8 cellular contexts compared by ENCODE assay signal in the genomic region with DNA sequence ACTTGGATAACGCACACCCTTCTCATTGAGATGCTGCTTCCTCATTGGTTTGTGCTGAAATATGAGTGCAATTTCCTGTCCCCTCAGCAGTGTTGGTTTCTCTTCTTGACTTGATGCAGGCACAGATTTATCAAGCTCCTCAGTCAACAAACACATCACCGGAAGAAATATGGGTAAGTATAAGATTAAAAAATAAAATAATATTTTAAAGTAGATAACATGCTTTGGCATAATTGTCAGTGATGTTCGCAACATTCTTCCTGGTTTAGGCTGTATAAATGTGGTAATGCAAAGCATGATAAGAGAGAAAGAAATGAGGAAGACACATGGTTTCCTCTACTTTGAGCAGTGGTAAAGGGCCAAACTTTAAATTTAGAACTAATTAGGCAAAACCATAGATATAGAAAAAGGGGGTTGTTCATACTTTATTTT. TPM values are rescaled to one million over a fixed set of nuclear protein-coding genes. Genes with fewer than 3 reads are reported as not detected.
DNase-seq lines count a peak whose midpoint lies in the region; ATAC-seq and TF ChIP-seq lines count a peak whose summit lies in the region.

A gene with protein sequence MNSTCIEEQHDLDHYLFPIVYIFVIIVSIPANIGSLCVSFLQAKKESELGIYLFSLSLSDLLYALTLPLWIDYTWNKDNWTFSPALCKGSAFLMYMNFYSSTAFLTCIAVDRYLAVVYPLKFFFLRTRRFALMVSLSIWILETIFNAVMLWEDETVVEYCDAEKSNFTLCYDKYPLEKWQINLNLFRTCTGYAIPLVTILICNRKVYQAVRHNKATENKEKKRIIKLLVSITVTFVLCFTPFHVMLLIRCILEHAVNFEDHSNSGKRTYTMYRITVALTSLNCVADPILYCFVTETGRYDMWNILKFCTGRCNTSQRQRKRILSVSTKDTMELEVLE (plus strand): TSS at position 86 of the 432 bp plus-strand sequence. CDS start 5,713 bp downstream, outside the sequence.

- peak; percentile 42 to 52 for ATAC-seq in activated T-cell treated with anti-CD3 and anti-CD28 coated beads, Interleukin-2, amount 50 U/mL, for 72 hours (replicated peaks in 1 of 2)
- peak; percentile 62 for ATAC-seq in HG02763 (IDR thresholded peaks at IDR 0.05; ENCODE audit: unreplicated experiment)

- peak; percentile 35 to 41 for DNase-seq in activated T-cell treated with anti-CD3 and anti-CD28 coated beads, Interleukin-2, amount 50 U/mL, for 72 hours
- DNase-seq in activated T-cell treated with anti-CD3 and anti-CD28 coated beads for 4 hours (no peak), fibroblast of mammary gland (ENCODE audit: low read depth) (peak; percentile 2), mucosa of gallbladder (ENCODE audit: low spot score) (no peak), NCI-H774 (lab: John Stamatoyannopoulos, UW) (no peak), COLO668 (lab: John Stamatoyannopoulos, UW; ENCODE audit: unreplicated experiment) (no peak)

- peak within 1 kb of the TSS; percentile 85 to 98 for H3K4me3 Mint-ChIP-seq in activated T-cell treated with anti-CD3 and anti-CD28 coated beads, Interleukin-2, amount 50 U/mL, for 72 hours

- peak within 1 kb of the TSS; percentile 67; the same call in 1 of the 2 replicates for H2AFZ ChIP-seq in OCI-LY3 (ENCODE audit: low read depth, low read length)

- H3K4me1 Mint-ChIP-seq in activated T-cell treated with anti-CD3 and anti-CD28 coated beads, Interleukin-2, amount 50 U/mL, for 72 hours (ENCODE audit: low read depth): peaks cover 71% of the 10 kb centered on the region

- 0 out of 2 replicates have a peak, but pooled peaks cover 4% of the 10 kb centered on the region for H3K79me2 ChIP-seq in OCI-LY3 (ENCODE audit: low read length)

- H3K9me3 ChIP-seq in OCI-LY3 (ENCODE audit: insufficient read depth, low read length): no peaks in the 10 kb centered on the region

- peak within 1 kb of the TSS; percentile 48 for H3K9ac ChIP-seq in OCI-LY3 (ENCODE audit: low read length)

- no peaks in the 10 kb centered on the region for H3K36me3 ChIP-seq in OCI-LY3 (replicated peaks; ENCODE audit: low read depth, low read length)

- peak within 1 kb of the TSS; percentile 30 for H3K27ac ChIP-seq in OCI-LY3 (ENCODE audit: low read length)

- no peaks in the 10 kb centered on the region for H3K27me3 Mint-ChIP-seq in activated T-cell treated with anti-CD3 and anti-CD28 coated beads, Interleukin-2, amount 50 U/mL, for 72 hours (ENCODE audit: low read depth)

- peaks cover 0 to 5% of the 10 kb centered on the region in 2 donors for H3K9me3 Mint-ChIP-seq in activated T-cell treated with anti-CD3 and anti-CD28 coated beads, Interleukin-2, amount 50 U/mL, for 72 hours

- no peak for TF ChIP-seq CTCF in OCI-LY3 (IDR thresholded peaks at IDR 0.05; ENCODE audit: low read depth, low read length)
- TF ChIP-seq CTCF in fibroblast of mammary gland (conservative IDR thresholded peaks at IDR 0.05; ENCODE audit: control insufficient read depth, insufficient read depth, low read depth, low read length): no peak

- peak within 1 kb of the TSS; percentile 99 for H3K27ac Mint-ChIP-seq in activated T-cell treated with anti-CD3 and anti-CD28 coated beads, Interleukin-2, amount 50 U/mL, for 72 hours

- H3K36me3 Mint-ChIP-seq in activated T-cell treated with anti-CD3 and anti-CD28 coated beads, Interleukin-2, amount 50 U/mL, for 72 hours (ENCODE audit: insufficient read depth in 2 of 2): peaks cover 22 to 30% of the 10 kb centered on the region in 2 donors

- no peaks in the 10 kb centered on the region for H3K27me3 ChIP-seq in OCI-LY3 (ENCODE audit: low read depth, low read length)

- H3K4me1 ChIP-seq in OCI-LY3 (ENCODE audit: low read length): peaks cover 44% of the 10 kb centered on the region

- no peaks in the 10 kb centered on the region for H4K20me1 ChIP-seq in OCI-LY3 (ENCODE audit: insufficient read depth, low read length)

- H3K4me3 ChIP-seq in OCI-LY3 (ENCODE audit: low read length): peak within 1 kb of the TSS; percentile 57
- no peak within 1 kb of the TSS for H3K4me3 ChIP-seq in fibroblast of mammary gland (ENCODE audit: control insufficient read depth, low read depth, low read length)

- peak within 1 kb of the TSS; percentile 64 for H3K4me2 ChIP-seq in OCI-LY3 (ENCODE audit: low read length)

RNA-seq across cellular contexts. Expression of the gene that starts here (rescaled TPM):
- total RNA-seq in activated T-cell treated with anti-CD3 and anti-CD28 coated beads, Interleukin-2, amount 50 U/mL, for 72 hours: 10 to 100 TPM; 24.6 to 31.8 TPM
- 3.0 TPM for total RNA-seq in mucosa of gallbladder

Comparison
In these comparisons a context has a peak if more than half of its experiments do, and no peak if none do; other contexts are left out.
1. DNase-seq: peak in activated T-cell treated with anti-CD3 and anti-CD28 coated beads, Interleukin-2, amount 50 U/mL, for 72 hours (2 of 2) and fibroblast of mammary gland (single experiment); none in activated T-cell treated with anti-CD3 and anti-CD28 coated beads for 4 hours (single experiment), mucosa of gallbladder (single experiment), NCI-H774 (single experiment) and COLO668 (single experiment).